15 cellular contexts compared by ENCODE assay signal in the genomic region with DNA sequence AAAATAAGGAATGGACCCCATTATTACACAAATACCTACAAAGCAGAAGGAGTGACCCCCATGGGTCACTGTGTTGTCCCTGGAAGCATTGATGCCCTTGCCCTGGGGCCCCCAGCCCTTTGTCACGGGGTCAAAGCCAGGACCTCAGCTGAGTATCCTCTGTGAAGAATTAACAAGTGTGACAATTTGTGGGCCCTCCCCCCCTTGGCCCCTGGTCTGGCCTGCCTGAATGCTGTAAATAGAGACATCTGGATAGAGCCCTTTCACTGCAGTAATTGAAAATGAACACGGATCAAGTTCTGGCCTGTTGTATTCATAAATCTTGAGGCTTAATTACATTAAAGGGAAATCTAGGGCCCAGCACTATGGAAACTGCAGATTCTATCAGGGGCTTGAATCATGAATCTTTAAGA.
DNase-seq lines count a peak whose midpoint lies in the region; ATAC-seq and TF ChIP-seq lines count a peak whose summit lies in the region.
"Had no signal": no experiment of that assay in that cellular context is flagged by ENCODE, and none has a peak within 500 bp of the region (broad histone marks: within the 10 kb centered on the region; RNA-seq: fewer than 3 reads in every experiment).

No MANE protein-coding gene starts in this region.

- H3K27me3 Mint-ChIP-seq in mesothelial cell of epicardium (ENCODE audit: low read depth), result no peaks in the 10 kb centered on the region
- H3K27me3 Mint-ChIP-seq in MCF 10A (ENCODE audit: insufficient read depth, unreplicated experiment), result peaks cover 19% of the 10 kb centered on the region
- H3K27me3 Mint-ChIP-seq: central memory CD8-positive, alpha-beta T cell had no signal

- CTCF ChIA-PET in MCF 10A (lab: Yijun Ruan, JAX), result no interaction called here

- intact Hi-C loops in MCF 10A (cut with micrococcal nuclease), result no loop called here

- DNase-seq in DMS153 treated with DMSO at 0.1 percent for 48 hours (lab: John Stamatoyannopoulos, UW; ENCODE audit: unreplicated experiment) (peak; percentile 90), NCI-H1694 (lab: John Stamatoyannopoulos, UW) (peak; percentile 35), NCI-H524 treated with DMSO at 0.1 percent for 48 hours (lab: John Stamatoyannopoulos, UW) (peak; percentile 72), mesothelial cell of epicardium (ENCODE audit: low spot score in 2 of 2, unreplicated experiment in 2 of 2) (no peak), MCF 10A (ENCODE audit: unreplicated experiment) (no peak), ureter (ENCODE audit: low spot score) (no peak), HuH-7.5 (ENCODE audit: low spot score) (no peak)
- DNase-seq: activated CD4-positive, alpha-beta T cell treated with anti-CD3 and anti-CD28 coated beads, Interleukin-2, amount 50 U/mL, for 48 hours; activated T-cell treated with anti-CD3 and anti-CD28 coated beads, Interleukin-2, amount 50 U/mL, for 72 hours; left colon; NCI-H1048; stimulated activated naive CD4-positive, alpha-beta T cell treated with Interleukin-2 at 50 U/mL for 16 hours; upper lobe of right lung had no signal

- TF ChIP-seq CTCF in mesothelial cell of epicardium (IDR thresholded peaks at IDR 0.05; ENCODE audit: unreplicated experiment) (no peak), MCF 10A (IDR thresholded peaks at IDR 0.05; ENCODE audit: unreplicated experiment) (no peak)

- H3K27ac Mint-ChIP-seq in mesothelial cell of epicardium (peak overlapping the region; percentile 45), MCF 10A (ENCODE audit: low read depth, unreplicated experiment) (no peak overlapping the region)
- H3K27ac Mint-ChIP-seq: activated T-cell treated with anti-CD3 and anti-CD28 coated beads, Interleukin-2, amount 50 U/mL, for 72 hours had no signal

- peaks cover 37% of the 10 kb centered on the region for H3K4me1 Mint-ChIP-seq in mesothelial cell of epicardium
- H3K4me1 Mint-ChIP-seq in MCF 10A (ENCODE audit: insufficient read depth, unreplicated experiment), result no peaks in the 10 kb centered on the region

- H3K9me3 Mint-ChIP-seq in mesothelial cell of epicardium (peaks cover 22% of the 10 kb centered on the region), MCF 10A (ENCODE audit: unreplicated experiment) (peaks cover 17% of the 10 kb centered on the region)

- H3K4me3 Mint-ChIP-seq in mesothelial cell of epicardium, result no peak overlapping the region
- H3K4me3 Mint-ChIP-seq in MCF 10A (ENCODE audit: unreplicated experiment), result no peak overlapping the region
- H3K4me3 Mint-ChIP-seq: activated T-cell treated with anti-CD3 and anti-CD28 coated beads, Interleukin-2, amount 50 U/mL, for 72 hours; central memory CD8-positive, alpha-beta T cell had no signal

- POLR2A ChIA-PET in MCF 10A (lab: Yijun Ruan, JAX), result no interaction called here

- ATAC-seq in GM18517 (IDR thresholded peaks at IDR 0.05; ENCODE audit: unreplicated experiment), result no peak
- ATAC-seq: activated T-cell treated with anti-CD3 and anti-CD28 coated beads, Interleukin-2, amount 50 U/mL, for 72 hours; left colon; upper lobe of right lung had no signal

- no TSS peak for BruUV-seq in MCF 10A (replicated peaks; lab: Mats Ljungman, UMichigan)

- H3K36me3 Mint-ChIP-seq in mesothelial cell of epicardium (peaks cover 9% of the 10 kb centered on the region), MCF 10A (ENCODE audit: insufficient read depth, unreplicated experiment) (no peaks in the 10 kb centered on the region)

Comparison
In these comparisons a context has a peak if more than half of its experiments do, and no peak if none do; other contexts are left out.
1. DNase-seq: peak in DMS153 treated with DMSO at 0.1 percent for 48 hours (single experiment), NCI-H1694 (single experiment) and NCI-H524 treated with DMSO at 0.1 percent for 48 hours (single experiment); none in mesothelial cell of epicardium (0 of 2), MCF 10A (single experiment), ureter (single experiment) and HuH-7.5 (single experiment).